Comparison of ENCODE assay signal across 14 cellular contexts in the genomic region with DNA sequence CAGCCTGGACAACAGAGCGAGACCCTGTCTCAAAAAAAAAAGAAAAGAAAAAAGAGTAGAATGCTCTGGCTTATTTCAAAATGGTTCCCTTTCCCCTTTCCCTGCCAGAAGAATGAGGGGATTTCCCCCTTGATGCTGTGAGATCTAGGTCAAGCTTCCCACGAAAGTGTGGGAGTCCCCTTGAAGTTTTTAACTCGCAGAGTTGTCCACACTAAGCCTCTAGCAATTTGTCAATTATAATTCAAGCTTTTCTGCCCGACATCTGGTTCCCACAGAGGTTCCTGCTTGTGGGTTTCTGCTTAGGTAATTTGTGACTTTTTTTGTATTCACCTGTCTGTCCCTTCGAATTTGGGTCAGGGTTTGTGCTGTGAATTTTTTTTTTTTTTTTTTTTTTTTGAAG.
"Had no signal": no experiment of that assay in that cellular context is flagged by ENCODE, and none has a peak within 500 bp of the region (broad histone marks: within the 10 kb centered on the region; RNA-seq: fewer than 3 reads in every experiment).

No MANE protein-coding gene starts in this region.

- H3K4me3 ChIP-seq: ascending aorta, coronary artery, gastroesophageal sphincter, hepatocyte, neural progenitor cell, ovary, stomach had no signal

- H3K4me1 Mint-ChIP-seq: activated CD8-positive, alpha-beta memory T cell treated with anti-CD3 and anti-CD28 coated beads, Interleukin-2, amount 10 ng/mL, durations not matched to agents 7 days and 5 days; neural progenitor cell had no signal

- H3K9ac ChIP-seq: neural progenitor cell had no signal

- DNase-seq: activated CD8-positive, alpha-beta memory T cell treated with anti-CD3 and anti-CD28 coated beads, Interleukin-2, amount 10 ng/mL, durations not matched to agents 7 days and 5 days; activated naive CD4-positive, alpha-beta T cell; activated T-cell treated with anti-CD3 and anti-CD28 coated beads, Interleukin-2, amount 50 U/mL, for 72 hours; effector CD4-positive, alpha-beta T cell; kidney glomerular epithelial cell; ovary; stimulated activated CD4-positive, alpha-beta T cell treated with anti-CD3 and anti-CD28 coated beads, Interleukin-4, amount 100 ng/mL, for 1 hour; stimulated activated CD8-positive, alpha-beta memory T cell treated with anti-CD3 and anti-CD28 coated beads, Interleukin-4, amount 100 ng/mL, for 48 hours; stomach had no signal

- H3K27ac Mint-ChIP-seq: activated CD8-positive, alpha-beta memory T cell treated with anti-CD3 and anti-CD28 coated beads, Interleukin-2, amount 10 ng/mL, durations not matched to agents 7 days and 5 days; activated T-cell treated with anti-CD3 and anti-CD28 coated beads, Interleukin-2, amount 50 U/mL, for 72 hours; neural progenitor cell had no signal

- H3K4me3 Mint-ChIP-seq: activated CD8-positive, alpha-beta memory T cell treated with anti-CD3 and anti-CD28 coated beads, Interleukin-2, amount 10 ng/mL, durations not matched to agents 7 days and 5 days; neural progenitor cell had no signal

- H3K36me3 ChIP-seq: ascending aorta, gastroesophageal sphincter, ovary, stomach had no signal

- H3K4me1 ChIP-seq: ascending aorta, gastroesophageal sphincter, neural progenitor cell had no signal

- ATAC-seq: activated CD8-positive, alpha-beta memory T cell treated with anti-CD3 and anti-CD28 coated beads, Interleukin-2, amount 10 ng/mL, durations not matched to agents 7 days and 5 days; activated T-cell treated with anti-CD3 and anti-CD28 coated beads, Interleukin-2, amount 50 U/mL, for 72 hours; gastroesophageal sphincter had no signal

- H2AFZ ChIP-seq: hepatocyte, neural progenitor cell had no signal

- H3K9me3 ChIP-seq: ovary had no signal

- H3K27ac ChIP-seq: ascending aorta, coronary artery, gastroesophageal sphincter, hepatocyte, neural progenitor cell, ovary, stomach had no signal

- H3K4me2 ChIP-seq: hepatocyte, neural progenitor cell had no signal

- H3K27me3 ChIP-seq: ascending aorta, gastroesophageal sphincter, hepatocyte, neural progenitor cell, ovary, stomach had no signal
